Comparison of ENCODE assay signal across 22 cellular contexts in the genomic region with DNA sequence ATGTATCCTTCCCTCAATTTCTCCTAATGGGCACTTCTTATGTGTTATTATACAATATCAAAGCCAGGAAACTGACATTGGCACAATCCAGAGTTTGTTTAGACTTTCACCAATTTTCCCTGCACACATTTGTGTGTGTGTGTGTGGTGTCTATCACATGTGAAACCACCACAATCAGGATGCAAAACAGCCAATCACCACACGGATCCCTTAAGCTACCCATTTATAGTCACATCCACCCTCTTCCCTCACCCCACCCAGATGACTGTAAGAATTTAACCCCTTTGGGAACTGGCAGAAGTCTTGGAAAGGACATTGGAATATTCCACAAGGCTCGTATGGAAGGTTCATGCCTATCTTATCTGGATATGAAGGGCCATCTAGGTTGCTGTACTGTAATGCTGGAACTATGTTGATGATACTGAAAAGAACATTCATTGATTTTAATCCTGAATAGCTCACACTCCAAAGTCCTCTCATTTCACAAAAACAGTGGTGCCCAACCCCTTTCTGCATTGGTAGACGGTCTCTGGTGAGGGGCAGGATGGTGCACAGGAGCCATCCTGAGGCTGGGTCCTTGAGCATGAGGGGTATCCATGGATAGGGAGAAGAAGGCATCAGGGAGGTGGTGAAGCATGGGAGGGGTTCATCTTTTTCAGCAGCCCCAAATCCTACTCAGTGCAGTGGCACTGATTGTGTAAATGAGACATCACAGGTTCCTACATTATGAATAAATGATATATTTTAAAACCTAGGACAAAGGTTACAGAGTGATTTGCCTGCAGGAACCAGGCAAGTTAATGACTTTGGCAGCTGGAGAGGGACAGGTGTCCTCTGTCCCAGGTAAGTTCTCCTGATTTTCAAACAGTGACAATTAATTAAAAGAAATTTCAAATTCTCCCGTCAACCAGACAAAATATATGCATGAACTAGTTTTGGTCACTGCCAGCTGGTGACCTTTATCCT. TPM values are rescaled to one million over a fixed set of nuclear protein-coding genes. Genes with fewer than 3 reads are reported as not detected.
DNase-seq lines count a peak whose midpoint lies in the region; ATAC-seq, FAIRE-seq and TF ChIP-seq lines count a peak whose summit lies in the region.
"Had no signal": no experiment of that assay in that cellular context is flagged by ENCODE, and none has a peak within 500 bp of the region (broad histone marks: within the 10 kb centered on the region; RNA-seq: fewer than 3 reads in every experiment).

No MANE protein-coding gene starts in this region.

- H3K36me3 ChIP-seq in Peyer's patch: no peaks in the 10 kb centered on the region
- H3K36me3 ChIP-seq in muscle layer of duodenum (ENCODE audit: control insufficient read depth in 1 of 2, insufficient read depth in 2 of 2, low read length in 2 of 2): no peaks in the 10 kb centered on the region
- H3K36me3 ChIP-seq: BE2C, HAP-1 had no signal

- peaks cover 0 to 21% (median 5%) of the 10 kb centered on the region in 4 donors for H3K4me1 ChIP-seq in Peyer's patch
- peaks cover 0 to 3% of the 10 kb centered on the region in 2 donors for H3K4me1 ChIP-seq in muscle layer of duodenum (ENCODE audit: control insufficient read depth in 1 of 2, insufficient read depth in 2 of 2, low read length in 2 of 2)
- H3K4me1 ChIP-seq: BE2C, Caco-2, HAP-1 had no signal

- no peaks in the 10 kb centered on the region for H3K27me3 ChIP-seq in Peyer's patch
- no peaks in the 10 kb centered on the region for H3K27me3 ChIP-seq in muscle layer of duodenum (ENCODE audit: low read depth, low read length)

- peak; percentile 94 for FAIRE-seq in HTR-8/SVneo (lab: Jason Lieb, UNC)
- FAIRE-seq: D721Med, G401.6, GM12891, GM19239 had no signal

- H3K9me3 ChIP-seq in Peyer's patch (no peaks in the 10 kb centered on the region), muscle layer of duodenum (ENCODE audit: control insufficient read depth in 1 of 2, low read length in 2 of 2) (peaks cover 0 to 6% of the 10 kb centered on the region in 2 donors)
- H3K9me3 ChIP-seq: BE2C, HAP-1 had no signal

- H3K4me3 ChIP-seq in Peyer's patch (peak overlapping the region in 1 of 4 donors; percentile 22), muscle layer of duodenum (ENCODE audit: low read depth in 1 of 2, low read length in 2 of 2) (no peak overlapping the region)
- H3K4me3 ChIP-seq: GM23248, HAP-1 had no signal

- peak; percentile 55 for ATAC-seq in left lobe of liver
- no peak for ATAC-seq in HG03108 (IDR thresholded peaks at IDR 0.05; ENCODE audit: unreplicated experiment)
- no peak for ATAC-seq in natural killer cell

- intact Hi-C loops in natural killer cell (cut with micrococcal nuclease): no loop called here

- H3K27ac ChIP-seq in Peyer's patch (peak overlapping the region in 3 of 4 donors; percentile 54 to 90 (median 83)), muscle layer of duodenum (ENCODE audit: low read length) (peak overlapping the region; percentile 53)
- H3K27ac ChIP-seq: GM23248 had no signal

- no peak for DNase-seq in HTR-8/SVneo (ENCODE audit: insufficient read length, low spot score)
- peak in 2 of 3 donors; percentile 64 to 82 for DNase-seq in Peyer's patch
- DNase-seq in left lobe of liver (ENCODE audit: low spot score): no peak
- DNase-seq in nephron progenitor cell: no peak
- DNase-seq in NCI-H1436 treated with DMSO at 0.1 percent for 48 hours (lab: John Stamatoyannopoulos, UW): no peak
- DNase-seq in natural killer cell: no peak
- DNase-seq: BE2C; C1 segment of cervical spinal cord; Caco-2; CD4-positive, CD25-positive, alpha-beta regulatory T cell; GM23248; IMR-90 had no signal

- no peak overlapping the region for H3K4me3 Mint-ChIP-seq in nephron progenitor cell
- H3K4me3 Mint-ChIP-seq in natural killer cell: no peak overlapping the region
- H3K4me3 Mint-ChIP-seq: CD4-positive, CD25-positive, alpha-beta regulatory T cell had no signal

- peak in 1 of 6 experiments; percentile 8 for TF ChIP-seq CTCF in Peyer's patch (IDR thresholded peaks at IDR 0.05)
- no peak for TF ChIP-seq CTCF in nephron progenitor cell (IDR thresholded peaks at IDR 0.05)
- TF ChIP-seq CTCF in natural killer cell (IDR thresholded peaks at IDR 0.05): no peak

- H3K27ac Mint-ChIP-seq in nephron progenitor cell: no peak overlapping the region
- H3K27ac Mint-ChIP-seq in natural killer cell: no peak overlapping the region

- H3K27me3 Mint-ChIP-seq in nephron progenitor cell (ENCODE audit: low read depth, poor library complexity) (peaks cover 45% of the 10 kb centered on the region), natural killer cell (ENCODE audit: low read depth in 2 of 2) (peaks cover 27 to 54% of the 10 kb centered on the region in 2 donors)

- H3K36me3 Mint-ChIP-seq in nephron progenitor cell (ENCODE audit: low read depth) (peaks cover 15% of the 10 kb centered on the region), natural killer cell (no peaks in the 10 kb centered on the region)
- H3K36me3 Mint-ChIP-seq: CD4-positive, CD25-positive, alpha-beta regulatory T cell had no signal

- TF ChIP-seq POLR2A in Peyer's patch (IDR thresholded peaks at IDR 0.05): peak; percentile 16 to 68

- H3K9me3 Mint-ChIP-seq in nephron progenitor cell: peaks cover 67% of the 10 kb centered on the region
- H3K9me3 Mint-ChIP-seq in natural killer cell: no peaks in the 10 kb centered on the region

- H3K4me1 Mint-ChIP-seq in nephron progenitor cell (no peaks in the 10 kb centered on the region), natural killer cell (no peaks in the 10 kb centered on the region)
- H3K4me1 Mint-ChIP-seq: CD4-positive, CD25-positive, alpha-beta regulatory T cell had no signal

RNA-seq across cellular contexts. Expression of a gene that starts 12.1 kb away (rescaled TPM):
- not detected for total RNA-seq in Peyer's patch
- 0.15 TPM for total RNA-seq in left lobe of liver
- total RNA-seq in natural killer cell: not detected
- total RNA-seq: A172; Caco-2; CD4-positive, CD25-positive, alpha-beta regulatory T cell; GM23248; H4; HT-29; IMR-90 had no signal

RNA-seq across cellular contexts. Expression of a gene that starts 23.9 kb away (rescaled TPM):
- total RNA-seq in Peyer's patch (1,000 to 10,000 TPM in 1 of 4 donors, 100 to 1,000 TPM in 2, 10 to 100 TPM in 1; 98.2 to 2,194 (median 572) TPM), left lobe of liver (1,004 TPM), natural killer cell (not detected)
- total RNA-seq: A172; Caco-2; CD4-positive, CD25-positive, alpha-beta regulatory T cell; GM23248; IMR-90 had no signal

Comparison
In these comparisons a context has a peak if more than half of its experiments do, and no peak if none do; other contexts are left out.
1. DNase-seq: peak in Peyer's patch (2 of 3); none in HTR-8/SVneo (single experiment), left lobe of liver (single experiment), nephron progenitor cell (single experiment), NCI-H1436 treated with DMSO at 0.1 percent for 48 hours (single experiment) and natural killer cell (single experiment).
2. RNA of a gene that starts 23.9 kb away (total RNA-seq): 1,004 TPM in left lobe of liver (single experiment) and 98.2 to 2,194 TPM in Peyer's patch; not detected in natural killer cell; every median in the first group is over 10 times any median in the second.